Comparison of ENCODE assay signal across 13 cellular contexts in the genomic region with DNA sequence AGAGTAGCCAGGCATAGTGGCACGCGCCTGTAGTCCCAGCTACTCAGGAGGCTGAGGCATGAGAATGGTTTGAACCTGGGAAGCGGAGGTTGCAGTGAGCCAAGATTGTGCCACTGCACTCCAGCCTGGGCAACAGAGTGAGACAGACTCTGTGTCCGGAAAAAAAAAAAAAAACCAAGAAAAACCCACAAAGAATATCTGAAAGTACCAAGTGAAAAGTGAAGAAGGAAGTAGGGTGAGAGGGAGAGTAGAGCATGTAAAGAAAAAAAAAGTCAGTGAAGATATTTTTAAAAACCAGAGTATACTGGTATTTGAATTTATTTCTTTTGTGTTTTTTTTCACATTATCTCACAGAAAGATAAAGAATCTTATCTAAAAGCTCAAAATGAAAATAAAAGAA. TPM values are rescaled to one million over a fixed set of nuclear protein-coding genes. Genes with fewer than 3 reads are reported as not detected.
DNase-seq lines count a peak whose midpoint lies in the region; ATAC-seq and TF ChIP-seq lines count a peak whose summit lies in the region.
"Had no signal": no experiment of that assay in that cellular context is flagged by ENCODE, and none has a peak within 500 bp of the region (broad histone marks: within the 10 kb centered on the region; RNA-seq: fewer than 3 reads in every experiment).

No MANE protein-coding gene starts in this region.

- no peaks in the 10 kb centered on the region for H3F3A ChIP-seq in GM23338 (replicated peaks; ENCODE audit: low read depth)

- H3K4me1 ChIP-seq in GM23338 (ENCODE audit: insufficient read depth) (no peaks in the 10 kb centered on the region), osteoblast (ENCODE audit: insufficient read depth, low read length) (peaks cover 8% of the 10 kb centered on the region)

- H4K20me1 ChIP-seq in GM23338 (replicated peaks; ENCODE audit: insufficient read depth) (no peaks in the 10 kb centered on the region), osteoblast (ENCODE audit: insufficient read depth, low read length) (no peaks in the 10 kb centered on the region)

- H3K27ac ChIP-seq in GM23338 (ENCODE audit: low read depth), result no peak overlapping the region
- H3K27ac ChIP-seq in VCaP, result peak overlapping the region; percentile 69
- H3K27ac ChIP-seq in osteoblast (ENCODE audit: low read depth, low read length), result peak overlapping the region; percentile 15

- H3K79me2 ChIP-seq in GM23338 (replicated peaks; ENCODE audit: insufficient read depth) (no peaks in the 10 kb centered on the region), osteoblast (ENCODE audit: insufficient read depth, low read length) (peaks cover 29% of the 10 kb centered on the region)

- peaks cover 7% of the 10 kb centered on the region; the same call in 2 of the 3 replicates for H3K36me3 Mint-ChIP-seq in GM23338 (ENCODE audit: low read depth)

- H2AFZ ChIP-seq in GM23338 (no peak overlapping the region), osteoblast (ENCODE audit: low read length) (no peak overlapping the region)

- no peaks in the 10 kb centered on the region for H3K9me2 ChIP-seq in GM23338 (ENCODE audit: insufficient read depth)

- H3K4me2 ChIP-seq in GM23338 (no peak overlapping the region), osteoblast (ENCODE audit: insufficient read depth, low read length) (no peak overlapping the region)

- no peak overlapping the region for H3K4me3 Mint-ChIP-seq in GM23338

- peaks cover 3% of the 10 kb centered on the region for H3K27me3 Mint-ChIP-seq in GM23338 (ENCODE audit: insufficient read depth, low read depth, poor library complexity)

- no peaks in the 10 kb centered on the region for H3K27me3 ChIP-seq in GM23338 (ENCODE audit: insufficient read depth)
- no peaks in the 10 kb centered on the region for H3K27me3 ChIP-seq in osteoblast (ENCODE audit: insufficient read depth, low read length)

- ATAC-seq in GM18858 (IDR thresholded peaks at IDR 0.05; ENCODE audit: unreplicated experiment) (peak; percentile 47), GM23338 (no peak), HG02588 (IDR thresholded peaks at IDR 0.05; ENCODE audit: unreplicated experiment) (no peak), GM21737 (IDR thresholded peaks at IDR 0.05; ENCODE audit: unreplicated experiment) (no peak)

- H3K9me3 Mint-ChIP-seq in GM23338, result no peaks in the 10 kb centered on the region

- no peaks in the 10 kb centered on the region for H3K9me3 ChIP-seq in osteoblast (ENCODE audit: low read depth, low read length)

- no peak for DNase-seq in GM23338 (ENCODE audit: low spot score)
- no peak for DNase-seq in osteoblast (ENCODE audit: insufficient read length, low spot score, missing footprints)
- no peak for DNase-seq in GDM1 (lab: John Stamatoyannopoulos, UW)
- no peak for DNase-seq in HuH-7 (ENCODE audit: low spot score)
- DNase-seq: activated CD4-positive, alpha-beta T cell treated with anti-CD3 and anti-CD28 coated beads for 48 hours; DND-41; NCI-H1436; RPMI8226 had no signal

- 0 out of 2 replicates have a peak overlapping the region, but pooled peaks have one; percentile 31 for H3K27ac Mint-ChIP-seq in GM23338

- TF ChIP-seq CTCF in GM23338 (conservative IDR thresholded peaks at IDR 0.05; ENCODE audit: low read depth in 2 of 2) (no peak), VCaP (conservative IDR thresholded peaks at IDR 0.05) (no peak), osteoblast (IDR thresholded peaks at IDR 0.05; ENCODE audit: extremely low read depth, low read depth, low read length) (no peak)

- H3K36me3 ChIP-seq in GM23338 (ENCODE audit: insufficient read depth) (no peaks in the 10 kb centered on the region; the same call in 1 of the 2 replicates), osteoblast (ENCODE audit: insufficient read depth, low read length) (peaks cover 28% of the 10 kb centered on the region)

- 0 out of 3 replicates have a peak, but pooled peaks cover 6% of the 10 kb centered on the region for H3K4me1 Mint-ChIP-seq in GM23338

- H3K4me3 ChIP-seq in GM23338 (no peak overlapping the region), osteoblast (ENCODE audit: insufficient read depth, low read length) (no peak overlapping the region)
- H3K4me3 ChIP-seq: lung had no signal

TF ChIP-seq in GM23338, 12 proteins besides CTCF, POLR2A, EP300 and RAD21 (continues in another document):
- TF ChIP-seq, protein P1, sequence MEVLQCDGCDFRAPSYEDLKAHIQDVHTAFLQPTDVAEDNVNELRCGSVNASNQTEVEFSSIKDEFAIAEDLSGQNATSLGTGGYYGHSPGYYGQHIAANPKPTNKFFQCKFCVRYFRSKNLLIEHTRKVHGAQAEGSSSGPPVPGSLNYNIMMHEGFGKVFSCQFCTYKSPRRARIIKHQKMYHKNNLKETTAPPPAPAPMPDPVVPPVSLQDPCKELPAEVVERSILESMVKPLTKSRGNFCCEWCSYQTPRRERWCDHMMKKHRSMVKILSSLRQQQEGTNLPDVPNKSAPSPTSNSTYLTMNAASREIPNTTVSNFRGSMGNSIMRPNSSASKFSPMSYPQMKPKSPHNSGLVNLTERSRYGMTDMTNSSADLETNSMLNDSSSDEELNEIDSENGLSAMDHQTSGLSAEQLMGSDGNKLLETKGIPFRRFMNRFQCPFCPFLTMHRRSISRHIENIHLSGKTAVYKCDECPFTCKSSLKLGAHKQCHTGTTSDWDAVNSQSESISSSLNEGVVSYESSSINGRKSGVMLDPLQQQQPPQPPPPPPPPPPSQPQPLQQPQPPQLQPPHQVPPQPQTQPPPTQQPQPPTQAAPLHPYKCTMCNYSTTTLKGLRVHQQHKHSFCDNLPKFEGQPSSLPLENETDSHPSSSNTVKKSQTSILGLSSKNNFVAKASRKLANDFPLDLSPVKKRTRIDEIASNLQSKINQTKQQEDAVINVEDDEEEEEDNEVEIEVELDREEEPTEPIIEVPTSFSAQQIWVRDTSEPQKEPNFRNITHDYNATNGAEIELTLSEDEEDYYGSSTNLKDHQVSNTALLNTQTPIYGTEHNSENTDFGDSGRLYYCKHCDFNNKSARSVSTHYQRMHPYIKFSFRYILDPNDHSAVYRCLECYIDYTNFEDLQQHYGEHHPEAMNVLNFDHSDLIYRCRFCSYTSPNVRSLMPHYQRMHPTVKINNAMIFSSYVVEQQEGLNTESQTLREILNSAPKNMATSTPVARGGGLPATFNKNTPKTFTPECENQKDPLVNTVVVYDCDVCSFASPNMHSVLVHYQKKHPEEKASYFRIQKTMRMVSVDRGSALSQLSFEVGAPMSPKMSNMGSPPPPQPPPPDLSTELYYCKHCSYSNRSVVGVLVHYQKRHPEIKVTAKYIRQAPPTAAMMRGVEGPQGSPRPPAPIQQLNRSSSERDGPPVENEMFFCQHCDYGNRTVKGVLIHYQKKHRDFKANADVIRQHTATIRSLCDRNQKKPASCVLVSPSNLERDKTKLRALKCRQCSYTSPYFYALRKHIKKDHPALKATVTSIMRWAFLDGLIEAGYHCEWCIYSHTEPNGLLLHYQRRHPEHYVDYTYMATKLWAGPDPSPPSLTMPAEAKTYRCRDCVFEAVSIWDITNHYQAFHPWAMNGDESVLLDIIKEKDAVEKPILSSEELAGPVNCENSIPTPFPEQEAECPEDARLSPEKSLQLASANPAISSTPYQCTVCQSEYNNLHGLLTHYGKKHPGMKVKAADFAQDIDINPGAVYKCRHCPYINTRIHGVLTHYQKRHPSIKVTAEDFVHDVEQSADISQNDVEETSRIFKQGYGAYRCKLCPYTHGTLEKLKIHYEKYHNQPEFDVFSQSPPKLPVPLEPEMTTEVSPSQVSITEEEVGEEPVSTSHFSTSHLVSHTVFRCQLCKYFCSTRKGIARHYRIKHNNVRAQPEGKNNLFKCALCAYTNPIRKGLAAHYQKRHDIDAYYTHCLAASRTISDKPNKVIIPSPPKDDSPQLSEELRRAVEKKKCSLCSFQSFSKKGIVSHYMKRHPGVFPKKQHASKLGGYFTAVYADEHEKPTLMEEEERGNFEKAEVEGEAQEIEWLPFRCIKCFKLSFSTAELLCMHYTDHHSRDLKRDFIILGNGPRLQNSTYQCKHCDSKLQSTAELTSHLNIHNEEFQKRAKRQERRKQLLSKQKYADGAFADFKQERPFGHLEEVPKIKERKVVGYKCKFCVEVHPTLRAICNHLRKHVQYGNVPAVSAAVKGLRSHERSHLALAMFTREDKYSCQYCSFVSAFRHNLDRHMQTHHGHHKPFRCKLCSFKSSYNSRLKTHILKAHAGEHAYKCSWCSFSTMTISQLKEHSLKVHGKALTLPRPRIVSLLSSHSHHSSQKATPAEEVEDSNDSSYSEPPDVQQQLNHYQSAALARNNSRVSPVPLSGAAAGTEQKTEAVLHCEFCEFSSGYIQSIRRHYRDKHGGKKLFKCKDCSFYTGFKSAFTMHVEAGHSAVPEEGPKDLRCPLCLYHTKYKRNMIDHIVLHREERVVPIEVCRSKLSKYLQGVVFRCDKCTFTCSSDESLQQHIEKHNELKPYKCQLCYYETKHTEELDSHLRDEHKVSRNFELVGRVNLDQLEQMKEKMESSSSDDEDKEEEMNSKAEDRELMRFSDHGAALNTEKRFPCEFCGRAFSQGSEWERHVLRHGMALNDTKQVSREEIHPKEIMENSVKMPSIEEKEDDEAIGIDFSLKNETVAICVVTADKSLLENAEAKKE (CRISPR knock-in tag; IDR thresholded peaks at IDR 0.05), result no peak
- TF ChIP-seq JUNB (IDR thresholded peaks at IDR 0.05; ENCODE audit: unreplicated experiment) (no peak), STAT1 (IDR thresholded peaks at IDR 0.05; ENCODE audit: unreplicated experiment) (no peak), NANOG (IDR thresholded peaks at IDR 0.05; ENCODE audit: borderline replicate concordance) (no peak), POLR2AphosphoS5 (IDR thresholded peaks at IDR 0.05; ENCODE audit: low read depth) (no peak)

RNA-seq across cellular contexts. Expression of a gene that starts 43.3 kb away (rescaled TPM):
- 0.69 and 2.7 TPM in 2 replicates for total RNA-seq in GM23338 (2014; rRNA removed; shearing (Covaris generic))
- 0.45 and 1.3 TPM in 2 replicates for polyA plus RNA-seq in GM23338 (2016; fragmentation: Nextera tagmentation; extraction: Ambion mirVana)
- not detected in 2 replicates for total RNA-seq in osteoblast
- total RNA-seq: lung had no signal
